13 cellular contexts compared by ENCODE assay signal in genomic region chr5:41708604-41708940, GRCh38.
DNase-seq lines count a peak whose midpoint lies in the region; ATAC-seq and TF ChIP-seq lines count a peak whose summit lies in the region.
"Had no signal": no experiment of that assay in that cellular context is flagged by ENCODE, and none has a peak within 500 bp of the region (broad histone marks: within the 10 kb centered on the region; RNA-seq: fewer than 3 reads in every experiment).

No MANE protein-coding gene starts in this region.

- no peak overlapping the region for H3K14ac ChIP-seq in IMR-90 (replicated peaks; ENCODE audit: low read depth, low read length)

- H4K20me1 ChIP-seq in IMR-90 (ENCODE audit: insufficient read depth, low read length): no peaks in the 10 kb centered on the region
- no peaks in the 10 kb centered on the region for H4K20me1 ChIP-seq in neural progenitor cell (ENCODE audit: low read depth)

- TF ChIP-seq RAD21 in IMR-90 (IDR thresholded peaks at IDR 0.05; ENCODE audit: low read length): no peak

- dilution Hi-C loops in IMR-90 (cut with HindIII; ENCODE audit: low sequenced_read_pairs, unreplicated experiment): no loop called here

- H3K79me2 ChIP-seq in neural progenitor cell (ENCODE audit: low read depth): no peaks in the 10 kb centered on the region

- H2AFZ ChIP-seq in IMR-90 (replicated peaks; ENCODE audit: low read length, poor library complexity): peak overlapping the region; percentile 73
- H2AFZ ChIP-seq in neural progenitor cell (replicated peaks): peak overlapping the region; percentile 74

- no peaks in the 10 kb centered on the region; the same call in 1 of the 2 replicates for H3K9me3 ChIP-seq in IMR-90 (ENCODE audit: control insufficient read depth, insufficient read depth, low read length)
- H3K9me3 ChIP-seq in neural progenitor cell (ENCODE audit: low read depth): no peaks in the 10 kb centered on the region

- H3K9me3 Mint-ChIP-seq in neural progenitor cell: peaks cover 18% of the 10 kb centered on the region
- no peaks in the 10 kb centered on the region for H3K9me3 Mint-ChIP-seq in activated CD4-positive, alpha-beta T cell treated with anti-CD3 and anti-CD28 coated beads, Interleukin-2, amount 10 ng/mL, durations not matched to agents 24 days and 14 days

- H3K18ac ChIP-seq in IMR-90 (ENCODE audit: low read depth, low read length): peak overlapping the region; percentile 61

- POLR2A ChIA-PET in IMR-90 (lab: Charles Lee; ENCODE audit: unreplicated experiment): no interaction called here

- H2AK5ac ChIP-seq in IMR-90 (ENCODE audit: low read depth, low read length): no peak overlapping the region

- H3K4me3 Mint-ChIP-seq in neural progenitor cell: no peak overlapping the region
- H3K4me3 Mint-ChIP-seq in activated CD4-positive, alpha-beta T cell treated with anti-CD3 and anti-CD28 coated beads, Interleukin-2, amount 10 ng/mL, durations not matched to agents 24 days and 14 days: no peak overlapping the region
- H3K4me3 Mint-ChIP-seq: activated T-helper 1 cell treated with anti-CD3 and anti-CD28 coated beads, Interleukin-12 subunit alpha, Interleukin-12 subunit beta, Interleukin-2, Interleukin-4 antibody, amounts not matched to agents 30 ng/mL and 10 ng/mL and 1 ng/mL, durations not matched to agents 14 hours and 24 hours and 36 hours; CD14-positive monocyte had no signal

- WGBS in IMR-90 (ENCODE audit: extremely low coverage in 2 of 2, insufficient read length in 1 of 2), 2 experiments: no CpG with 5 or more reads among the region's 2 CpGs

- H3K9ac ChIP-seq in IMR-90 (ENCODE audit: low read depth, low read length) (no peak overlapping the region), neural progenitor cell (no peak overlapping the region)

- H3K27me3 Mint-ChIP-seq in neural progenitor cell (ENCODE audit: insufficient read depth, low read depth): peaks cover 9% of the 10 kb centered on the region
- H3K27me3 Mint-ChIP-seq in activated CD4-positive, alpha-beta T cell treated with anti-CD3 and anti-CD28 coated beads, Interleukin-2, amount 10 ng/mL, durations not matched to agents 24 days and 14 days: peaks cover 27% of the 10 kb centered on the region
- H3K27me3 Mint-ChIP-seq: IgD-negative memory B cell had no signal

- H3K27me3 ChIP-seq in IMR-90 (ENCODE audit: control insufficient read depth, insufficient read depth, low read length) (no peaks in the 10 kb centered on the region), neural progenitor cell (no peaks in the 10 kb centered on the region)

- H3K4me1 ChIP-seq in IMR-90 (ENCODE audit: control insufficient read depth, insufficient read depth, low read length) (peaks cover 5% of the 10 kb centered on the region), neural progenitor cell (no peaks in the 10 kb centered on the region)

- H3K4me2 ChIP-seq in IMR-90 (ENCODE audit: low read depth, low read length) (peak overlapping the region; percentile 0; the same call in 1 of the 2 replicates), neural progenitor cell (no peak overlapping the region)

- H2BK20ac ChIP-seq in IMR-90 (ENCODE audit: low read depth, low read length): no peak overlapping the region; the same call in 1 of the 2 replicates

- H4K91ac ChIP-seq in IMR-90 (ENCODE audit: insufficient read depth, low read depth, low read length): peak overlapping the region; percentile 22; the same call in 1 of the 2 replicates

- peak overlapping the region; percentile 72; the same call in 1 of the 2 replicates for H3K27ac ChIP-seq in IMR-90 (ENCODE audit: insufficient read depth, low read length)
- H3K27ac ChIP-seq in neural progenitor cell: no peak overlapping the region

- H3K4me1 Mint-ChIP-seq in neural progenitor cell: no peaks in the 10 kb centered on the region
- H3K4me1 Mint-ChIP-seq in activated CD4-positive, alpha-beta T cell treated with anti-CD3 and anti-CD28 coated beads, Interleukin-2, amount 10 ng/mL, durations not matched to agents 24 days and 14 days: no peaks in the 10 kb centered on the region
- H3K4me1 Mint-ChIP-seq: CD14-positive monocyte, IgD-negative memory B cell had no signal

- no peaks in the 10 kb centered on the region for H3F3A ChIP-seq in neural progenitor cell (ENCODE audit: low read depth)

- no peak overlapping the region for H3K4me3 ChIP-seq in IMR-90 (ENCODE audit: insufficient read depth, low read depth, low read length)
- no peak overlapping the region for H3K4me3 ChIP-seq in neural progenitor cell

- H3K4ac ChIP-seq in IMR-90 (ENCODE audit: low read depth, low read length): peak overlapping the region; percentile 26; the same call in 1 of the 2 replicates

- no peak overlapping the region for H3K56ac ChIP-seq in IMR-90 (ENCODE audit: extremely low read depth, insufficient read depth, low read length)

- TF ChIP-seq POLR2A in IMR-90 (IDR thresholded peaks at IDR 0.05; ENCODE audit: low read depth, low read length): no peak

- peak overlapping the region; percentile 82 for H4K5ac ChIP-seq in IMR-90 (ENCODE audit: low read depth, low read length)

- no peak overlapping the region for H3K23ac ChIP-seq in IMR-90 (ENCODE audit: low read depth, low read length)

- TF ChIP-seq CTCF in IMR-90 (conservative IDR thresholded peaks at IDR 0.05; ENCODE audit: low read depth, low read length) (no peak), neural progenitor cell (IDR thresholded peaks at IDR 0.05) (no peak)

- H2BK5ac ChIP-seq in IMR-90 (ENCODE audit: low read depth, low read length, poor library complexity, severe bottlenecking): no peak overlapping the region

- no peak overlapping the region for H2AK9ac ChIP-seq in IMR-90 (replicated peaks; ENCODE audit: low read depth, low read length, poor library complexity)

- intact Hi-C loops in IMR-90 (cut with micrococcal nuclease) (loop anchor here (1.0 to 10.0 kb wide), 3 partner anchors 135 to 804 kb away; no protein-coding TSS in a partner anchor), sciatic nerve (cut with DNase I) (no loop called here)
- intact Hi-C loops in activated CD4-positive, alpha-beta T cell treated with anti-CD3 and anti-CD28 coated beads, Interleukin-2, amount 10 ng/mL, durations not matched to agents 24 days and 14 days (cut with micrococcal nuclease): loop anchor here (1.0 to 5.0 kb wide), 3 partner anchors 135 to 874 kb away; no protein-coding TSS in a partner anchor

- H2BK15ac ChIP-seq in IMR-90 (ENCODE audit: low read depth, low read length): no peak overlapping the region

- H3K27ac Mint-ChIP-seq in neural progenitor cell: no peak overlapping the region
- no peak overlapping the region for H3K27ac Mint-ChIP-seq in activated CD4-positive, alpha-beta T cell treated with anti-CD3 and anti-CD28 coated beads, Interleukin-2, amount 10 ng/mL, durations not matched to agents 24 days and 14 days
- H3K27ac Mint-ChIP-seq: activated T-helper 1 cell treated with anti-CD3 and anti-CD28 coated beads, Interleukin-12 subunit alpha, Interleukin-12 subunit beta, Interleukin-2, Interleukin-4 antibody, amounts not matched to agents 30 ng/mL and 10 ng/mL and 1 ng/mL, durations not matched to agents 14 hours and 24 hours and 36 hours; CD14-positive monocyte; IgD-negative memory B cell had no signal

- CTCF ChIA-PET in IMR-90 (lab: Yijun Ruan, JAX): interaction anchor here (1.9 kb wide), 1 partner anchor 135 kb away, joined by 9 read pairs; no protein-coding TSS in a partner anchor

- no peaks in the 10 kb centered on the region for H3K79me1 ChIP-seq in IMR-90 (ENCODE audit: low read depth in 1 of 2, low read length in 2 of 2)

- no TSS peak for BruUV-seq in IMR-90 (replicated peaks; lab: Mats Ljungman, UMichigan)

- H3K36me3 Mint-ChIP-seq in neural progenitor cell: no peaks in the 10 kb centered on the region
- no peaks in the 10 kb centered on the region for H3K36me3 Mint-ChIP-seq in activated CD4-positive, alpha-beta T cell treated with anti-CD3 and anti-CD28 coated beads, Interleukin-2, amount 10 ng/mL, durations not matched to agents 24 days and 14 days (ENCODE audit: low read depth)
- H3K36me3 Mint-ChIP-seq: CD14-positive monocyte had no signal

- no peaks in the 10 kb centered on the region for H3K9me1 ChIP-seq in IMR-90 (ENCODE audit: insufficient read depth, low read length)

- no peak overlapping the region for H4K8ac ChIP-seq in IMR-90 (ENCODE audit: low read depth in 2 of 2, low read length in 2 of 2)

- DNase-seq in IMR-90 (no peak), neural progenitor cell (ENCODE audit: low spot score) (no peak), HuH-7.5 (ENCODE audit: low spot score) (no peak), sciatic nerve (ENCODE audit: low spot score) (no peak)
- no peak for DNase-seq in activated CD4-positive, CD25-positive, alpha-beta regulatory T cell treated with anti-CD3 and anti-CD28 coated beads, Interleukin-2, amount 50 U/mL, for 72 hours
- DNase-seq in activated CD4-positive, alpha-beta T cell treated with anti-CD3 and anti-CD28 coated beads, Interleukin-2, amount 10 ng/mL, durations not matched to agents 24 days and 14 days: no peak
- DNase-seq: nucleus accumbens, substantia nigra had no signal

- in situ Hi-C loops in IMR-90 (cut with MboI; ENCODE audit: low sequenced_read_pairs): loop anchor here (5.0 kb wide), 1 partner anchor 134 kb away; no protein-coding TSS in a partner anchor

- ATAC-seq in GM19452 (IDR thresholded peaks at IDR 0.05; ENCODE audit: unreplicated experiment): peak; percentile 28
- peak; percentile 34 for ATAC-seq in HG02798 (IDR thresholded peaks at IDR 0.05; ENCODE audit: poor library complexity, unreplicated experiment)
- ATAC-seq in IMR-90 (ENCODE audit: low read depth): peak; percentile 22
- no peak for ATAC-seq in sciatic nerve

- H2BK120ac ChIP-seq in IMR-90 (ENCODE audit: low read depth, low read length): peak overlapping the region; percentile 16; the same call in 1 of the 2 replicates

- H3K36me3 ChIP-seq in IMR-90 (ENCODE audit: control insufficient read depth, insufficient read depth, low read length): no peaks in the 10 kb centered on the region
- no peaks in the 10 kb centered on the region for H3K36me3 ChIP-seq in neural progenitor cell

TF ChIP-seq in IMR-90, 13 proteins besides CTCF, POLR2A, EP300 and RAD21:
- TF ChIP-seq, protein P1, sequence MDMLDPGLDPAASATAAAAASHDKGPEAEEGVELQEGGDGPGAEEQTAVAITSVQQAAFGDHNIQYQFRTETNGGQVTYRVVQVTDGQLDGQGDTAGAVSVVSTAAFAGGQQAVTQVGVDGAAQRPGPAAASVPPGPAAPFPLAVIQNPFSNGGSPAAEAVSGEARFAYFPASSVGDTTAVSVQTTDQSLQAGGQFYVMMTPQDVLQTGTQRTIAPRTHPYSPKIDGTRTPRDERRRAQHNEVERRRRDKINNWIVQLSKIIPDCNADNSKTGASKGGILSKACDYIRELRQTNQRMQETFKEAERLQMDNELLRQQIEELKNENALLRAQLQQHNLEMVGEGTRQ (IDR thresholded peaks at IDR 0.05; ENCODE audit: low read depth, low read length): no peak
- TF ChIP-seq SMC3 (IDR thresholded peaks at IDR 0.05; ENCODE audit: low read depth, low read length): no peak
- no peak for TF ChIP-seq MAZ (IDR thresholded peaks at IDR 0.05; ENCODE audit: borderline replicate concordance, low read depth, low read length)
- no peak for TF ChIP-seq MAFK (IDR thresholded peaks at IDR 0.05; ENCODE audit: low read depth, low read length)
- TF ChIP-seq NFE2L2 (IDR thresholded peaks at IDR 0.05; ENCODE audit: low read depth, low read length): no peak
- no peak for TF ChIP-seq MXI1 (IDR thresholded peaks at IDR 0.05; ENCODE audit: borderline replicate concordance, low read depth, low read length)
- TF ChIP-seq CEBPB (IDR thresholded peaks at IDR 0.05; ENCODE audit: low read depth, low read length): no peak
TF ChIP-seq in IMR-90: peak in this region for 0.
